ENCODE assay signal across 14 cellular contexts in the genomic region with DNA sequence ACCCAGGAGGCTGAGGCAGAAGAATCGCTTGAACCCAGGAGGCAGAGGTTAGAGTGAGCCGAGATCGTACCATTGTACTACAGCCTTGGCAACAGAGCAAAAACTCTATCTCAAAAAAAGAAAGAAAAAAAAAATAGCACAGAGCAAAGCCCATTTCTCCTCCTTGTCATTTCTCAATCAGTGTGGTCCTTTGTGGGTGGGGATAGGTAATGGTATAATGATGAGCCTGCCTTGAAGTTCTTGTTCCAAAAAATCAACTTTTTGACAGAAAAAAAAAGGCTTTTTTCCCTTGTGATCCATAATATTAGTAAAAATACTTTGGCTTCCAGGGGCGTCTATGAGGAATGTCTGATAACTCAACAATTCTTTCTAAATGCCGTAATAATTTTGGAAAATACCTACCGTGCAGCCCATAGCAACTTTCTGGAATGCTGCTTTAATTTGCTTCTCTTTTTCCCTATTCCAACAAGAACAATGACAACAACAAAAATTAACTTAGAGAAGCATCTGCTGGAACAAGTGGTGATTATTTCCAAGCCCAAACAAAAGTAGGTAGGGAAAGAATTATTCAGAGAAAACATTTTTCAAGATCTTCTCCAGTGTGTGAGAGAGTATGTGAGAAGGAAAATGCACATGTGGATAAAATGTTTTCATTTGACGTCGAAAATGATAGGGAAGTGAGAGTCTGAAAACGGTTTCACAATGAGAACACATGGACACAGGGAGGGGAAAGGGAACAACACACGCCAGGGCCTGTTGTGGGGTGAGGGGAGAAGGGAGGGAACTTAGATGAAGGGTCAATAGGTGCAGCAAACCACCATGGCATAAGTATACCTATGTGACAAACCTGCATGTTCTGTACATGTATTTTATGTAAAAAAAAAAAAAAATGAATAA.
DNase-seq lines count a peak whose midpoint lies in the region; ATAC-seq and TF ChIP-seq lines count a peak whose summit lies in the region.
"Had no signal": no experiment of that assay in that cellular context is flagged by ENCODE, and none has a peak within 500 bp of the region (broad histone marks: within the 10 kb centered on the region; RNA-seq: fewer than 3 reads in every experiment).

No MANE protein-coding gene starts in this region.

- in situ Hi-C loops in GM23248 (cut with MboI) (no loop called here), GM13977 (cut with MboI; ENCODE audit: low pct_unique_long_range_greater_than_20kb, low sequenced_read_pairs, unreplicated experiment) (no loop called here)

- H4K20me1 ChIP-seq in GM23248 (ENCODE audit: insufficient read depth) = no peaks in the 10 kb centered on the region

- H3K9me3 ChIP-seq in GM23248 (ENCODE audit: low read depth) (no peaks in the 10 kb centered on the region), adipocyte (ENCODE audit: control insufficient read depth, low read length) (no peaks in the 10 kb centered on the region), gastroesophageal sphincter (no peaks in the 10 kb centered on the region)

- DNase-seq in GM23248 (peak; percentile 31), adipocyte (ENCODE audit: low read depth) (no peak), sciatic nerve (ENCODE audit: low spot score) (no peak), GM13977 (ENCODE audit: low spot score) (no peak), NCI-H1436 treated with DMSO at 0.1 percent for 48 hours (lab: John Stamatoyannopoulos, UW) (no peak)
- no peak for DNase-seq in activated T-cell treated with anti-CD3 and anti-CD28 coated beads, Interleukin-2, amount 50 U/mL, for 72 hours
- no peak for DNase-seq in effector memory CD8-positive, alpha-beta T cell
- DNase-seq: activated CD4-positive, alpha-beta T cell treated with anti-CD3 and anti-CD28 coated beads, Interleukin-2, amount 50 U/mL, for 4 hours; DMS53; NCI-H1417; NCI-H510A; T-helper 9 cell had no signal

- H3K27me3 ChIP-seq in GM23248 (replicated peaks; ENCODE audit: insufficient read depth) (no peaks in the 10 kb centered on the region), adipocyte (replicated peaks; ENCODE audit: control insufficient read depth, insufficient read depth, low read length) (no peaks in the 10 kb centered on the region), gastroesophageal sphincter (no peaks in the 10 kb centered on the region)

- 0 out of 2 replicates have a peak, but pooled peaks cover 10% of the 10 kb centered on the region for H3K4me1 ChIP-seq in GM23248 (ENCODE audit: insufficient read depth)
- peaks cover 16% of the 10 kb centered on the region for H3K4me1 ChIP-seq in adipocyte (ENCODE audit: control insufficient read depth, insufficient read depth, low read length)
- H3K4me1 ChIP-seq in gastroesophageal sphincter = peaks cover 0 to 13% (median 0%) of the 10 kb centered on the region in 3 donors

- no peaks in the 10 kb centered on the region for H3F3A ChIP-seq in GM23248 (ENCODE audit: insufficient read depth)

- no peak overlapping the region for H3K27ac ChIP-seq in GM23248
- H3K27ac ChIP-seq in gastroesophageal sphincter = peak overlapping the region in 3 of 4 donors; percentile 16 to 39 (median 30)

- no peak for TF ChIP-seq EP300 in gastroesophageal sphincter (IDR thresholded peaks at IDR 0.05)

- no peaks in the 10 kb centered on the region for H3K9me2 ChIP-seq in GM23248 (ENCODE audit: insufficient read depth)

- 34 to 37% methylated on average over 10 of the region's 10 CpGs for WGBS in GM23248 (ENCODE audit: low coverage in 1 of 2, low lambda C conversion rate in 2 of 2, missing lambda C conversion rate in 2 of 2), 2 experiments
- 29 to 43% methylated on average over 5 to 10 of the region's 10 CpGs for WGBS in gastroesophageal sphincter (ENCODE audit: low coverage in 1 of 2), 2 donors

- H3K9ac ChIP-seq in GM23248 (no peak overlapping the region), adipocyte (ENCODE audit: low read length) (peak overlapping the region; percentile 60)

- TF ChIP-seq POLR2A in gastroesophageal sphincter (IDR thresholded peaks at IDR 0.05) = no peak

- H3K4me2 ChIP-seq in GM23248 (ENCODE audit: unreplicated experiment) = peak overlapping the region; percentile 40

- H3K4me3 ChIP-seq in GM23248 (peak overlapping the region; percentile 18; the same call in 1 of the 2 replicates), adipocyte (ENCODE audit: low read length) (peak overlapping the region; percentile 64), gastroesophageal sphincter (no peak overlapping the region)

- H3K27ac Mint-ChIP-seq in activated T-cell treated with anti-CD3 and anti-CD28 coated beads, Interleukin-2, amount 50 U/mL, for 72 hours = no peak overlapping the region
- H3K27ac Mint-ChIP-seq in effector memory CD8-positive, alpha-beta T cell = no peak overlapping the region
- H3K27ac Mint-ChIP-seq: activated T-helper 2 cell treated with anti-CD3 and anti-CD28 coated beads, Interferon-gamma antibody, Interleukin-2, Interleukin-4, amounts not matched to agents 10 μg/mL and 5 μg/mL and 100 μg/mL, durations not matched to agents 14 hours and 24 hours and 36 hours had no signal

- H3K79me2 ChIP-seq in GM23248 (ENCODE audit: insufficient read depth) = peaks cover 68% of the 10 kb centered on the region

- no peak for TF ChIP-seq CTCF in gastroesophageal sphincter (IDR thresholded peaks at IDR 0.05)
- no peak for TF ChIP-seq CTCF in GM13977 (IDR thresholded peaks at IDR 0.05; ENCODE audit: extremely low read depth, insufficient read depth, missing control alignments)

- no peak overlapping the region for H3K4me3 Mint-ChIP-seq in activated T-cell treated with anti-CD3 and anti-CD28 coated beads, Interleukin-2, amount 50 U/mL, for 72 hours
- H3K4me3 Mint-ChIP-seq in effector memory CD8-positive, alpha-beta T cell = no peak overlapping the region

- intact Hi-C loops in sciatic nerve (cut with DNase I) = no loop called here

- H3K36me3 Mint-ChIP-seq in activated T-cell treated with anti-CD3 and anti-CD28 coated beads, Interleukin-2, amount 50 U/mL, for 72 hours (ENCODE audit: insufficient read depth in 2 of 2) = no peaks in the 10 kb centered on the region
- no peaks in the 10 kb centered on the region for H3K36me3 Mint-ChIP-seq in effector memory CD8-positive, alpha-beta T cell (ENCODE audit: insufficient read depth)

- H3K9me3 Mint-ChIP-seq in activated T-cell treated with anti-CD3 and anti-CD28 coated beads, Interleukin-2, amount 50 U/mL, for 72 hours = peaks cover 0 to 2% of the 10 kb centered on the region in 2 donors
- H3K9me3 Mint-ChIP-seq in effector memory CD8-positive, alpha-beta T cell = peaks cover 0 to 4% of the 10 kb centered on the region in 2 donors
- H3K9me3 Mint-ChIP-seq: activated T-helper 2 cell treated with anti-CD3 and anti-CD28 coated beads, Interferon-gamma antibody, Interleukin-2, Interleukin-4, amounts not matched to agents 10 μg/mL and 5 μg/mL and 100 μg/mL, durations not matched to agents 14 hours and 24 hours and 36 hours had no signal

- H3K36me3 ChIP-seq in GM23248 (ENCODE audit: low read depth) (0 out of 2 replicates have a peak, but pooled peaks cover 2% of the 10 kb centered on the region), adipocyte (ENCODE audit: control insufficient read depth, insufficient read depth, low read length, severe bottlenecking) (no peaks in the 10 kb centered on the region), gastroesophageal sphincter (no peaks in the 10 kb centered on the region)

- H3K4me1 Mint-ChIP-seq in activated T-cell treated with anti-CD3 and anti-CD28 coated beads, Interleukin-2, amount 50 U/mL, for 72 hours (ENCODE audit: low read depth) = no peaks in the 10 kb centered on the region
- H3K4me1 Mint-ChIP-seq in effector memory CD8-positive, alpha-beta T cell (ENCODE audit: low read depth in 2 of 2) = no peaks in the 10 kb centered on the region

- ATAC-seq in gastroesophageal sphincter = peak; percentile 71
- ATAC-seq in sciatic nerve = peak; percentile 88
- ATAC-seq in activated T-cell treated with anti-CD3 and anti-CD28 coated beads, Interleukin-2, amount 50 U/mL, for 72 hours (replicated peaks in 1 of 2) = no peak
- no peak for ATAC-seq in effector memory CD8-positive, alpha-beta T cell (replicated peaks)

- H3K27me3 Mint-ChIP-seq in activated T-cell treated with anti-CD3 and anti-CD28 coated beads, Interleukin-2, amount 50 U/mL, for 72 hours (ENCODE audit: low read depth) = no peaks in the 10 kb centered on the region
- H3K27me3 Mint-ChIP-seq in effector memory CD8-positive, alpha-beta T cell = no peaks in the 10 kb centered on the region

- peak overlapping the region; percentile 25; the same call in 1 of the 2 replicates for H2AFZ ChIP-seq in GM23248

Comparison
In these comparisons a context has a peak if more than half of its experiments do, and no peak if none do; other contexts are left out.
1. H3K4me3 ChIP-seq: peak in GM23248 (single experiment) and adipocyte (single experiment); none in gastroesophageal sphincter (0 of 2).
2. ATAC-seq: peak in gastroesophageal sphincter (single experiment) and sciatic nerve (single experiment); none in activated T-cell treated with anti-CD3 and anti-CD28 coated beads, Interleukin-2, amount 50 U/mL, for 72 hours (0 of 2) and effector memory CD8-positive, alpha-beta T cell (single experiment).